In the genomic region with DNA sequence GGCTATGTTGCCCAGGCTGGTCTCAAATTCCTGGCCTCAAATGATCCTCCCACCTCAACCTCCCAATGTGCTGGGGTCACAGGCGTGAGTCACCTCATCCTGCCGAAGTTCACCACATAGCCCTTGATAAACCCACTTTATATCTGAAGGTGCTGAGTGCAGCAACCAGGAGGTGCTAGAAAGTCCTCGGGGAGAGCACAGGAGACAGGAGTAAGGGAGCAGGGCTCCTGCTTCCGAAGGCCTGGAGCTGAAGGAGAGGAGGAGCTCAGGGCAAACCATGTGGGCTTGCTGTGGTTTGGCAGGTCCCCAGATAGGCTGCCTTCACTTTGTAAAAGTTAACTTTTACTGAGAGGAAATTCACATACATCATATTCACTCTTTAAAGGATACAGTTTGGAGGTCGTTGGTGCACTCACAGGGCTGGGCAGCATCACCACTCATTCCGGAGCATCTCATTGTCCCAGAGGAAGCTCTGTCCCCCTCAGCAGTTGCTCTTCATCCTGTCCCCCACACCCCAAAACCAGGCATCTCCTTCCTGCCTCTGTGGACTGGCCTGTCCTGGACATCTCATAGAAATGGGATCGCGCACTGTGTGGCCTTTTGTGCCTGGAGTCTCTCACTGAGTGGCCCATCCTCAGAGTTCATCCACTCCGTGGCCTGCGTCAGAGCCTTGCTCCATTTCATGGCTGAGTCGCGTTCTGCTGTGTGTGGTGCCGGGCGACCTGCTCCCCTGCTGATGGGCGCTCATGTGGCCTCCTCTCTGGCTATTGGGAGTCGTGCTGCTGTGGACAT, we compare ENCODE assay signal across 2 cellular contexts.
A peak's percentile ranks its signal among the peaks of the same experiment; 100 is the strongest.
TF ChIP-seq lines count a peak whose summit lies in the region.

No MANE protein-coding gene starts in this region.

TF ChIP-seq in IMR-90, 13 proteins besides CTCF, POLR2A, EP300 and RAD21:
- TF ChIP-seq, protein P1, sequence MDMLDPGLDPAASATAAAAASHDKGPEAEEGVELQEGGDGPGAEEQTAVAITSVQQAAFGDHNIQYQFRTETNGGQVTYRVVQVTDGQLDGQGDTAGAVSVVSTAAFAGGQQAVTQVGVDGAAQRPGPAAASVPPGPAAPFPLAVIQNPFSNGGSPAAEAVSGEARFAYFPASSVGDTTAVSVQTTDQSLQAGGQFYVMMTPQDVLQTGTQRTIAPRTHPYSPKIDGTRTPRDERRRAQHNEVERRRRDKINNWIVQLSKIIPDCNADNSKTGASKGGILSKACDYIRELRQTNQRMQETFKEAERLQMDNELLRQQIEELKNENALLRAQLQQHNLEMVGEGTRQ (IDR thresholded peaks at IDR 0.05; ENCODE audit: low read depth, low read length): peak; percentile 41; the same call in 1 of the 2 replicates
- TF ChIP-seq MXI1 (IDR thresholded peaks at IDR 0.05; ENCODE audit: borderline replicate concordance, low read depth, low read length) (peak; percentile 69; the same call in 1 of the 2 replicates), RCOR1 (IDR thresholded peaks at IDR 0.05; ENCODE audit: insufficient replicate concordance, low read length) (no peak)

TF ChIP-seq in H1, 55 proteins besides CTCF, POLR2A, EP300 and RAD21:
- TF ChIP-seq SP1 (IDR thresholded peaks at IDR 0.05; ENCODE audit: low read depth, low read length) (no peak), HDAC6 (IDR thresholded peaks at IDR 0.05; ENCODE audit: low read depth, low read length) (no peak), NANOG (IDR thresholded peaks at IDR 0.05; ENCODE audit: insufficient read depth, low read depth, low read length, poor library complexity, severe bottlenecking) (no peak), POU5F1 (IDR thresholded peaks at IDR 0.05; ENCODE audit: low read depth, low read length) (no peak), TAF1 (IDR thresholded peaks at IDR 0.05; ENCODE audit: low read depth, low read length) (no peak), CHD1 (IDR thresholded peaks at IDR 0.05; ENCODE audit: low read depth, low read length) (no peak)
